In the genomic region with DNA sequence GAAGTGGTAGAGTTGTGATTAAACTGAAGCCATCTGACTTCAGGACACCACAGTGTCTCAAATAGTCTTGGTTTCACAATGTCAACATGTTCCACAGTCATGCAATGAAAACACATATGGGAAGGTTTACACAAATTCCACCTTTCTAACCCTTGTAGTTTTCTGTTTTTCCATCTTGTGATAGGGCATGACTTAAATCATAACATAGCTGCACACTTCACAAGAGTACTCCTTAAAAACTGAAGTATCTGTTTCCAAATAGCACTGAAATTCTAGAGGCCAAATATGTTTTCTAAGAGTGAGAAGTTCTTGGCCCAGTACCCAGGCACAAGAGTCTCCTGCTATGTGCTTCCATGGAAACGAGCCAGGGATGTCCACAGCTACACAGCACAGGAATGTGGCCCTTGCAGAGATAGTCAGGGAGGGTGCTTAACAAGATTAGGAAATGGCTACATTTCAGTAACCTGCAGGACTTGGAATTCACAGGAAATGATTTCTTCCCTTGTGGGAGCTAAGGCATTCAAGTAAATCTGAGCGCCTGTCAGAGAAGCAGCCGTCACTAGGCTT, we compare ENCODE assay signal across 10 cellular contexts.
DNase-seq lines count a peak whose midpoint lies in the region; ATAC-seq and TF ChIP-seq lines count a peak whose summit lies in the region.
"Had no signal": no experiment of that assay in that cellular context is flagged by ENCODE, and none has a peak within 500 bp of the region (broad histone marks: within the 10 kb centered on the region; RNA-seq: fewer than 3 reads in every experiment).

No MANE protein-coding gene starts in this region.

- no peak overlapping the region for H3K4me3 Mint-ChIP-seq in WTC11
- H3K4me3 Mint-ChIP-seq: activated naive CD8-positive, alpha-beta T cell had no signal

- WGBS in psoas muscle, 3 donors = 6 to 18% (median 12%) methylated on average over 3 of the region's 3 CpGs

- no peaks in the 10 kb centered on the region for H3K36me3 ChIP-seq in psoas muscle (ENCODE audit: insufficient read depth in 1 of 2, low read depth in 1 of 2)

- H3K36me3 Mint-ChIP-seq in WTC11 = no peaks in the 10 kb centered on the region
- H3K36me3 Mint-ChIP-seq: activated naive CD8-positive, alpha-beta T cell had no signal

- H3K27ac Mint-ChIP-seq in WTC11 = no peak overlapping the region
- H3K27ac Mint-ChIP-seq: activated naive CD8-positive, alpha-beta T cell had no signal

- DNase-seq in G401 (ENCODE audit: low spot score) (peak; percentile 94), WTC11 (ENCODE audit: low spot score) (peak; percentile 30), left cardiac atrium (peak; percentile 75), psoas muscle (peak; percentile 62 to 72), DMS79 (lab: John Stamatoyannopoulos, UW) (no peak), NCI-H1105 (lab: John Stamatoyannopoulos, UW) (no peak)
- DNase-seq: SIG-M5 had no signal

- peaks cover 18% of the 10 kb centered on the region for H3K4me1 Mint-ChIP-seq in WTC11

- H3K27me3 Mint-ChIP-seq in WTC11 (ENCODE audit: low read depth) = no peaks in the 10 kb centered on the region

- H3K4me3 ChIP-seq in psoas muscle = no peak overlapping the region

- H3K9me3 Mint-ChIP-seq in WTC11 = peaks cover 17% of the 10 kb centered on the region

- no peaks in the 10 kb centered on the region for H3K27me3 ChIP-seq in psoas muscle (ENCODE audit: insufficient read depth in 3 of 3, low read length in 2 of 3)

- intact Hi-C loops in left cardiac atrium (cut with DNase I) = no loop called here
- intact Hi-C loops in psoas muscle (cut with DNase I) = no loop called here

- H3K27ac ChIP-seq in psoas muscle = peak overlapping the region; percentile 11

- POLR2A ChIA-PET in WTC11 (lab: Charles Lee) = no interaction called here

- CTCF ChIA-PET in WTC11 (lab: Charles Lee) = no interaction called here

- peaks cover 18% of the 10 kb centered on the region for H3K4me1 ChIP-seq in psoas muscle

- H3K9me3 ChIP-seq in psoas muscle = no peaks in the 10 kb centered on the region

- in situ Hi-C loops in G401 (cut with HindIII; ENCODE audit: low sequenced_read_pairs) = no loop called here

- TF ChIP-seq CTCF in WTC11 (IDR thresholded peaks at IDR 0.05) (no peak), psoas muscle (IDR thresholded peaks at IDR 0.05) (no peak)

- ATAC-seq in WTC11 = peak; percentile 93
- ATAC-seq in left cardiac atrium = peak; percentile 93 to 99
- ATAC-seq in psoas muscle = peak; percentile 85 to 98 (median 96)
- no peak for ATAC-seq in HG03342 (IDR thresholded peaks at IDR 0.05; ENCODE audit: unreplicated experiment)
- no peak for ATAC-seq in HG02840 (IDR thresholded peaks at IDR 0.05; ENCODE audit: low FRiP score, unreplicated experiment)

TF ChIP-seq in WTC11, 78 proteins besides CTCF, POLR2A, EP300 and RAD21 (continues in another document):
- TF ChIP-seq, protein P1, sequence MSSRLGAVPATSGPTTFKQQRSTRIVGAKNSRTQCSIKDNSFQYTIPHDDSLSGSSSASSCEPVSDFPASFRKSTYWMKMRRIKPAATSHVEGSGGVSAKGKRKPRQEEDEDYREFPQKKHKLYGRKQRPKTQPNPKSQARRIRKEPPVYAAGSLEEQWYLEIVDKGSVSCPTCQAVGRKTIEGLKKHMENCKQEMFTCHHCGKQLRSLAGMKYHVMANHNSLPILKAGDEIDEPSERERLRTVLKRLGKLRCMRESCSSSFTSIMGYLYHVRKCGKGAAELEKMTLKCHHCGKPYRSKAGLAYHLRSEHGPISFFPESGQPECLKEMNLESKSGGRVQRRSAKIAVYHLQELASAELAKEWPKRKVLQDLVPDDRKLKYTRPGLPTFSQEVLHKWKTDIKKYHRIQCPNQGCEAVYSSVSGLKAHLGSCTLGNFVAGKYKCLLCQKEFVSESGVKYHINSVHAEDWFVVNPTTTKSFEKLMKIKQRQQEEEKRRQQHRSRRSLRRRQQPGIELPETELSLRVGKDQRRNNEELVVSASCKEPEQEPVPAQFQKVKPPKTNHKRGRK (CRISPR knock-in tag; IDR thresholded peaks at IDR 0.05; ENCODE audit: borderline replicate concordance) = no peak
- TF ChIP-seq RELA (CRISPR knock-in tag; IDR thresholded peaks at IDR 0.05; ENCODE audit: borderline replicate concordance) (no peak), CBFB (CRISPR knock-in tag; IDR thresholded peaks at IDR 0.05; ENCODE audit: low read depth) (no peak), ZBTB21 (CRISPR knock-in tag; IDR thresholded peaks at IDR 0.05; ENCODE audit: borderline replicate concordance) (no peak), MYBL2 (CRISPR knock-in tag; IDR thresholded peaks at IDR 0.05) (no peak)
- TF ChIP-seq, protein P2, sequence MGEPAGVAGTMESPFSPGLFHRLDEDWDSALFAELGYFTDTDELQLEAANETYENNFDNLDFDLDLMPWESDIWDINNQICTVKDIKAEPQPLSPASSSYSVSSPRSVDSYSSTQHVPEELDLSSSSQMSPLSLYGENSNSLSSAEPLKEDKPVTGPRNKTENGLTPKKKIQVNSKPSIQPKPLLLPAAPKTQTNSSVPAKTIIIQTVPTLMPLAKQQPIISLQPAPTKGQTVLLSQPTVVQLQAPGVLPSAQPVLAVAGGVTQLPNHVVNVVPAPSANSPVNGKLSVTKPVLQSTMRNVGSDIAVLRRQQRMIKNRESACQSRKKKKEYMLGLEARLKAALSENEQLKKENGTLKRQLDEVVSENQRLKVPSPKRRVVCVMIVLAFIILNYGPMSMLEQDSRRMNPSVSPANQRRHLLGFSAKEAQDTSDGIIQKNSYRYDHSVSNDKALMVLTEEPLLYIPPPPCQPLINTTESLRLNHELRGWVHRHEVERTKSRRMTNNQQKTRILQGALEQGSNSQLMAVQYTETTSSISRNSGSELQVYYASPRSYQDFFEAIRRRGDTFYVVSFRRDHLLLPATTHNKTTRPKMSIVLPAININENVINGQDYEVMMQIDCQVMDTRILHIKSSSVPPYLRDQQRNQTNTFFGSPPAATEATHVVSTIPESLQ (CRISPR knock-in tag; IDR thresholded peaks at IDR 0.05) = no peak
- TF ChIP-seq, protein P3, sequence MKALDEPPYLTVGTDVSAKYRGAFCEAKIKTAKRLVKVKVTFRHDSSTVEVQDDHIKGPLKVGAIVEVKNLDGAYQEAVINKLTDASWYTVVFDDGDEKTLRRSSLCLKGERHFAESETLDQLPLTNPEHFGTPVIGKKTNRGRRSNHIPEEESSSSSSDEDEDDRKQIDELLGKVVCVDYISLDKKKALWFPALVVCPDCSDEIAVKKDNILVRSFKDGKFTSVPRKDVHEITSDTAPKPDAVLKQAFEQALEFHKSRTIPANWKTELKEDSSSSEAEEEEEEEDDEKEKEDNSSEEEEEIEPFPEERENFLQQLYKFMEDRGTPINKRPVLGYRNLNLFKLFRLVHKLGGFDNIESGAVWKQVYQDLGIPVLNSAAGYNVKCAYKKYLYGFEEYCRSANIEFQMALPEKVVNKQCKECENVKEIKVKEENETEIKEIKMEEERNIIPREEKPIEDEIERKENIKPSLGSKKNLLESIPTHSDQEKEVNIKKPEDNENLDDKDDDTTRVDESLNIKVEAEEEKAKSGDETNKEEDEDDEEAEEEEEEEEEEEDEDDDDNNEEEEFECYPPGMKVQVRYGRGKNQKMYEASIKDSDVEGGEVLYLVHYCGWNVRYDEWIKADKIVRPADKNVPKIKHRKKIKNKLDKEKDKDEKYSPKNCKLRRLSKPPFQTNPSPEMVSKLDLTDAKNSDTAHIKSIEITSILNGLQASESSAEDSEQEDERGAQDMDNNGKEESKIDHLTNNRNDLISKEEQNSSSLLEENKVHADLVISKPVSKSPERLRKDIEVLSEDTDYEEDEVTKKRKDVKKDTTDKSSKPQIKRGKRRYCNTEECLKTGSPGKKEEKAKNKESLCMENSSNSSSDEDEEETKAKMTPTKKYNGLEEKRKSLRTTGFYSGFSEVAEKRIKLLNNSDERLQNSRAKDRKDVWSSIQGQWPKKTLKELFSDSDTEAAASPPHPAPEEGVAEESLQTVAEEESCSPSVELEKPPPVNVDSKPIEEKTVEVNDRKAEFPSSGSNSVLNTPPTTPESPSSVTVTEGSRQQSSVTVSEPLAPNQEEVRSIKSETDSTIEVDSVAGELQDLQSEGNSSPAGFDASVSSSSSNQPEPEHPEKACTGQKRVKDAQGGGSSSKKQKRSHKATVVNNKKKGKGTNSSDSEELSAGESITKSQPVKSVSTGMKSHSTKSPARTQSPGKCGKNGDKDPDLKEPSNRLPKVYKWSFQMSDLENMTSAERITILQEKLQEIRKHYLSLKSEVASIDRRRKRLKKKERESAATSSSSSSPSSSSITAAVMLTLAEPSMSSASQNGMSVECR (CRISPR knock-in tag; IDR thresholded peaks at IDR 0.05; ENCODE audit: borderline replicate concordance) = no peak
- TF ChIP-seq, protein P4, sequence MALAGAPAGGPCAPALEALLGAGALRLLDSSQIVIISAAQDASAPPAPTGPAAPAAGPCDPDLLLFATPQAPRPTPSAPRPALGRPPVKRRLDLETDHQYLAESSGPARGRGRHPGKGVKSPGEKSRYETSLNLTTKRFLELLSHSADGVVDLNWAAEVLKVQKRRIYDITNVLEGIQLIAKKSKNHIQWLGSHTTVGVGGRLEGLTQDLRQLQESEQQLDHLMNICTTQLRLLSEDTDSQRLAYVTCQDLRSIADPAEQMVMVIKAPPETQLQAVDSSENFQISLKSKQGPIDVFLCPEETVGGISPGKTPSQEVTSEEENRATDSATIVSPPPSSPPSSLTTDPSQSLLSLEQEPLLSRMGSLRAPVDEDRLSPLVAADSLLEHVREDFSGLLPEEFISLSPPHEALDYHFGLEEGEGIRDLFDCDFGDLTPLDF (CRISPR knock-in tag; IDR thresholded peaks at IDR 0.05) = no peak
- TF ChIP-seq, protein P5, sequence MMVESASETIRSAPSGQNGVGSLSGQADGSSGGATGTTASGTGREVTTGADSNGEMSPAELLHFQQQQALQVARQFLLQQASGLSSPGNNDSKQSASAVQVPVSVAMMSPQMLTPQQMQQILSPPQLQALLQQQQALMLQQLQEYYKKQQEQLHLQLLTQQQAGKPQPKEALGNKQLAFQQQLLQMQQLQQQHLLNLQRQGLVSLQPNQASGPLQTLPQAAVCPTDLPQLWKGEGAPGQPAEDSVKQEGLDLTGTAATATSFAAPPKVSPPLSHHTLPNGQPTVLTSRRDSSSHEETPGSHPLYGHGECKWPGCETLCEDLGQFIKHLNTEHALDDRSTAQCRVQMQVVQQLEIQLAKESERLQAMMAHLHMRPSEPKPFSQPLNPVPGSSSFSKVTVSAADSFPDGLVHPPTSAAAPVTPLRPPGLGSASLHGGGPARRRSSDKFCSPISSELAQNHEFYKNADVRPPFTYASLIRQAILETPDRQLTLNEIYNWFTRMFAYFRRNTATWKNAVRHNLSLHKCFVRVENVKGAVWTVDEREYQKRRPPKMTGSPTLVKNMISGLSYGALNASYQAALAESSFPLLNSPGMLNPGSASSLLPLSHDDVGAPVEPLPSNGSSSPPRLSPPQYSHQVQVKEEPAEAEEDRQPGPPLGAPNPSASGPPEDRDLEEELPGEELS (CRISPR knock-in tag; IDR thresholded peaks at IDR 0.05) = no peak

Comparison
In these comparisons a context has a peak if more than half of its experiments do, and no peak if none do; other contexts are left out.
1. DNase-seq: peak in G401 (single experiment), WTC11 (single experiment), left cardiac atrium (single experiment) and psoas muscle (2 of 2); none in DMS79 (single experiment) and NCI-H1105 (single experiment).
2. ATAC-seq: peak in WTC11 (single experiment), left cardiac atrium (2 of 2) and psoas muscle (4 of 4); none in HG03342 (single experiment) and HG02840 (single experiment).